In the genomic region with DNA sequence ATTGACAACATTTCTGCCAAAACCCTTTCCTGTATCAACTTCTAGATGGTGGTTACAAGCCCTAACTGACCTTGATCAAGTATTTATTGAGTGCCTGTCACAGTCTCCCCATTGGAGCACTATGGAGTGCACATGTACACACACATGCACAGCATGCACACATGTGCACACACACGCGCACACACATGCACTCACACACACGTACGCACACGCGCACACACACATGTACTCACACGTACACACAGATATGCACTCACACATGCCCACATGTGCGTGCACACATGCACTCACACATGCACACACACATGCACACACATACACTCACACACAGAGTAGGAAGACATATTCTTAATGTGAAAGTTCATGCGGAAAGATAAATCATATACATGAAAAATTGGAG, we compare ENCODE assay signal across 33 cellular contexts. TPM values are rescaled to one million over a fixed set of nuclear protein-coding genes. Genes with fewer than 3 reads are reported as not detected.
"Had no signal": no experiment of that assay in that cellular context is flagged by ENCODE, and none has a peak within 500 bp of the region (broad histone marks: within the 10 kb centered on the region; RNA-seq: fewer than 3 reads in every experiment).

No MANE protein-coding gene starts in this region.

- H3K4me3 ChIP-seq: adrenal gland, body of pancreas, breast epithelium, Peyer's patch, SJSA1 had no signal

- H3K36me3 ChIP-seq: adrenal gland, breast epithelium, Peyer's patch, SJSA1 had no signal

- ATAC-seq: activated CD8-positive, alpha-beta T cell treated with anti-CD3 and anti-CD28 coated beads, Interleukin-2, amount 10 ng/mL, durations not matched to agents 7 days and 5 days; activated naive CD4-positive, alpha-beta T cell treated with anti-CD3 and anti-CD28 coated beads, Interleukin-2, amount 50 U/mL, for 72 hours; body of pancreas; PC-3 had no signal

- DNase-seq: activated CD4-positive, alpha-beta T cell treated with anti-CD3 and anti-CD28 coated beads, Interleukin-2, amount 10 ng/mL, durations not matched to agents 24 days and 14 days; activated CD4-positive, alpha-beta T cell treated with anti-CD3 and anti-CD28 coated beads, Interleukin-2, amount 50 U/mL, for 4 hours; activated CD8-positive, alpha-beta T cell treated with anti-CD3 and anti-CD28 coated beads, Interleukin-2, amount 10 ng/mL, durations not matched to agents 7 days and 5 days; activated gamma-delta T cell treated with Interleukin-2 at 50 U/mL for 16 hours; activated naive CD4-positive, alpha-beta T cell treated with anti-CD3 and anti-CD28 coated beads for 36 hours; activated T-cell treated with anti-CD3 and anti-CD28 coated beads, Interleukin-2, amount 50 U/mL, for 24 hours; adrenal gland; body of pancreas; caudate nucleus; NCI-H1092 treated with DMSO at 0.1 percent for 48 hours; NCI-H1417; NCI-H146; NCI-H187; NCI-H2029 treated with DMSO at 0.1 percent for 48 hours; NCI-H2107; NCI-H2171; NCI-H510A; NCI-H526; NCI-H748 treated with DMSO at 0.1 percent for 48 hours; NK-92 treated with Interleukin-12 subunit alpha and Interleukin-12 subunit beta, amount 100 ng/mL, for 24 hours; PC-3; Peyer's patch; RPMI8226; SHP77 treated with DMSO at 0.1 percent for 48 hours; SK-N-SH had no signal

- H3K9me3 Mint-ChIP-seq: activated CD4-positive, alpha-beta T cell treated with anti-CD3 and anti-CD28 coated beads, Interleukin-2, amount 10 ng/mL, durations not matched to agents 24 days and 14 days; activated naive CD4-positive, alpha-beta T cell treated with anti-CD3 and anti-CD28 coated beads for 36 hours; activated naive CD4-positive, alpha-beta T cell treated with anti-CD3 and anti-CD28 coated beads, Interleukin-2, amount 50 U/mL, for 72 hours; activated T-cell treated with anti-CD3 and anti-CD28 coated beads, Interleukin-2, amount 50 U/mL, for 24 hours; T-helper 1 cell treated with Interleukin-12 subunit alpha and Interleukin-12 subunit beta and Interleukin-4 antibody, amounts not matched to agents 30 μg/mL and 1 μg/mL, for 36 hours; T-helper 2 cell treated with Interferon-gamma antibody and Interleukin-4, amounts not matched to agents 5 μg/mL and 100 μg/mL, for 36 hours had no signal

- H3K9me3 ChIP-seq: adrenal gland, body of pancreas, breast epithelium, Peyer's patch, SJSA1, SK-N-SH had no signal

- H3K9ac ChIP-seq: SK-N-SH had no signal

- H3K36me3 Mint-ChIP-seq: activated naive CD4-positive, alpha-beta T cell treated with anti-CD3 and anti-CD28 coated beads, Interleukin-2, amount 50 U/mL, for 72 hours had no signal

- H3K4me3 Mint-ChIP-seq: activated CD4-positive, alpha-beta T cell treated with anti-CD3 and anti-CD28 coated beads, Interleukin-2, amount 10 ng/mL, durations not matched to agents 24 days and 14 days; activated CD8-positive, alpha-beta T cell treated with anti-CD3 and anti-CD28 coated beads, Interleukin-2, amount 10 ng/mL, durations not matched to agents 7 days and 5 days; activated naive CD4-positive, alpha-beta T cell treated with anti-CD3 and anti-CD28 coated beads for 36 hours; activated T-cell treated with anti-CD3 and anti-CD28 coated beads, Interleukin-2, amount 50 U/mL, for 24 hours; T-helper 1 cell treated with Interleukin-12 subunit alpha and Interleukin-12 subunit beta and Interleukin-4 antibody, amounts not matched to agents 30 μg/mL and 1 μg/mL, for 36 hours; T-helper 2 cell treated with Interferon-gamma antibody and Interleukin-4, amounts not matched to agents 5 μg/mL and 100 μg/mL, for 36 hours had no signal

- H3K4me1 Mint-ChIP-seq: activated CD4-positive, alpha-beta T cell treated with anti-CD3 and anti-CD28 coated beads, Interleukin-2, amount 10 ng/mL, durations not matched to agents 24 days and 14 days had no signal

- H3K27ac Mint-ChIP-seq: activated CD4-positive, alpha-beta T cell treated with anti-CD3 and anti-CD28 coated beads, Interleukin-2, amount 10 ng/mL, durations not matched to agents 24 days and 14 days; activated CD8-positive, alpha-beta T cell treated with anti-CD3 and anti-CD28 coated beads, Interleukin-2, amount 10 ng/mL, durations not matched to agents 7 days and 5 days; activated naive CD4-positive, alpha-beta T cell treated with anti-CD3 and anti-CD28 coated beads for 36 hours; activated naive CD4-positive, alpha-beta T cell treated with anti-CD3 and anti-CD28 coated beads, Interleukin-2, amount 50 U/mL, for 72 hours; activated T-cell treated with anti-CD3 and anti-CD28 coated beads, Interleukin-2, amount 50 U/mL, for 24 hours; T-helper 1 cell treated with Interleukin-12 subunit alpha and Interleukin-12 subunit beta and Interleukin-4 antibody, amounts not matched to agents 30 μg/mL and 1 μg/mL, for 36 hours; T-helper 2 cell treated with Interferon-gamma antibody and Interleukin-4, amounts not matched to agents 5 μg/mL and 100 μg/mL, for 36 hours had no signal

- FAIRE-seq: astrocyte, TTC549 had no signal

- H3K4me1 ChIP-seq: body of pancreas, breast epithelium, SJSA1 had no signal

- H3K27me3 ChIP-seq: adrenal gland, body of pancreas, breast epithelium, Peyer's patch, SJSA1 had no signal

RNA-seq across cellular contexts. Expression of gene MYRFL, which starts 43.7 kb away (rescaled TPM):
- total RNA-seq: activated CD4-positive, alpha-beta T cell treated with anti-CD3 and anti-CD28 coated beads, Interleukin-2, amount 10 ng/mL, durations not matched to agents 24 days and 14 days; activated CD8-positive, alpha-beta T cell treated with anti-CD3 and anti-CD28 coated beads, Interleukin-2, amount 10 ng/mL, durations not matched to agents 7 days and 5 days; activated naive CD4-positive, alpha-beta T cell treated with anti-CD3 and anti-CD28 coated beads for 36 hours; activated naive CD4-positive, alpha-beta T cell treated with anti-CD3 and anti-CD28 coated beads, Interleukin-2, amount 50 U/mL, for 72 hours; M059J; PC-3; SJSA1 had no signal
- polyA plus RNA-seq: SK-N-SH had no signal
